15 cellular contexts compared by ENCODE assay signal in the genomic region with DNA sequence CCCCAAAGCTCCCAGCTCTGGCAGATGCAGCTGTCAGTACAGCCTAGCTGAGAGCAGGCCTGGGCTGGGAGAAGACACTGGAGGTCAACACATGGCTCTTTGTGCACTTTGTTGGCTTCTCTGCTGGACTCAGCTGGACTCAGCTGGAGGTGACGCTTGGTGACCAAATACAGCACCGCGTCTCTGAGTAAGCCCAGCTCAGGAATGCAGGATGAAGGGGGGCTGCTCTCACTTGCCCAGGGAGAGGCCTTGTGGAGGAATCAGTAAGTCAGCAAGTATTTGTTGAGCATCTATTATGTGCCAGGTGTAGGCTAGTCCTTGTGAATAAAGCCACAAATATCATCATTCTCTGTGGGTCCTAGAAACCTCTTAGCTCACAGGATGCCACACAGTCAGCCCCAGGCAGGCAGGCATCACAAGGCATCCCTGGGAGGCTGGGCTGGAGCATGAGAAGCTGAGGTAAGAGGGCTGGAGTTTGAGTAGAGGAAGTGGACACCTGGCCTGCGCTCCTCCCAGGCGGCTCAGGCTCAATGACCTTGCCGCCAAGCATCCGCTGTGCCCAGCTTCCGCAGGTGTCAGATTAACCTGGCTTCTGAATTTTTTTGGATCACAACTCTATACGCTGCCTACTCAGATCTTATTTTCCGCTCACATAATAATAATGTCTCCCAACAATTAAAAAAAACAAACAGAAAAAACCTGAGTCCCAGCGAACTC.
A peak's percentile ranks its signal among the peaks of the same experiment; 100 is the strongest.
DNase-seq lines count a peak whose midpoint lies in the region; ATAC-seq and TF ChIP-seq lines count a peak whose summit lies in the region.
"Had no signal": no experiment of that assay in that cellular context is flagged by ENCODE, and none has a peak within 500 bp of the region (broad histone marks: within the 10 kb centered on the region; RNA-seq: fewer than 3 reads in every experiment).

No MANE protein-coding gene starts in this region.

- no peaks in the 10 kb centered on the region for H3K27me3 ChIP-seq in AG04450 (ENCODE audit: control insufficient read depth, insufficient read depth, low read length)
- H3K27me3 ChIP-seq in vagina = no peaks in the 10 kb centered on the region

- no peaks in the 10 kb centered on the region for H3K27me3 Mint-ChIP-seq in HFFc6 (ENCODE audit: insufficient read depth)
- H3K27me3 Mint-ChIP-seq in chondrocyte (ENCODE audit: low read depth) = no peaks in the 10 kb centered on the region

- H3K36me3 Mint-ChIP-seq in HFFc6 (ENCODE audit: low read depth) (no peaks in the 10 kb centered on the region), chondrocyte (ENCODE audit: low read depth) (no peaks in the 10 kb centered on the region)
- H3K36me3 Mint-ChIP-seq: activated naive CD8-positive, alpha-beta T cell had no signal

- no peak for ATAC-seq in GM19463 (IDR thresholded peaks at IDR 0.05; ENCODE audit: unreplicated experiment)

- intact Hi-C loops in vagina (cut with DNase I) = no loop called here

- POLR2A ChIA-PET in AG04450 (lab: Yijun Ruan, JAX) = interaction anchor here (1.3 kb wide), 1 partner anchor 17 kb away, joined by 5 read pairs; no protein-coding TSS in a partner anchor

- no peak for DNase-seq in AG04450 (ENCODE audit: low read depth, low spot score)
- peak; percentile 79 for DNase-seq in HFFc6
- no peak for DNase-seq in chondrocyte (ENCODE audit: low spot score)
- peak; percentile 25 for DNase-seq in kidney glomerular epithelial cell (lab: John Stamatoyannopoulos, UW)
- no peak for DNase-seq in vagina (ENCODE audit: extremely low spot score in 2 of 2)
- no peak for DNase-seq in NCI-H510A (lab: John Stamatoyannopoulos, UW)
- no peak for DNase-seq in NOMO-1 (lab: John Stamatoyannopoulos, UW; ENCODE audit: unreplicated experiment in 2 of 2)
- DNase-seq: AML-193; dermis blood vessel endothelial cell; NCI-H1436; NCI-H774; stimulated activated CD4-positive, alpha-beta T cell treated with anti-CD3 and anti-CD28 coated beads, Interleukin-1b, Interleukin-23, amount 100 ng/mL, for 48 hours had no signal

- peak overlapping the region; percentile 65 for H3K27ac ChIP-seq in AG04450 (ENCODE audit: low read depth, low read length)
- H3K27ac ChIP-seq in vagina = no peak overlapping the region
- H3K27ac ChIP-seq: parathyroid adenoma had no signal

- H3K4me1 Mint-ChIP-seq in HFFc6 (ENCODE audit: low read depth) (peaks cover 17% of the 10 kb centered on the region), chondrocyte (ENCODE audit: low read depth) (peaks cover 33% of the 10 kb centered on the region)

- H3K9me3 Mint-ChIP-seq in HFFc6 (no peaks in the 10 kb centered on the region), chondrocyte (ENCODE audit: low read depth) (no peaks in the 10 kb centered on the region)

- H3K4me3 ChIP-seq in AG04450 (ENCODE audit: low read depth, low read length) (no peak overlapping the region), vagina (no peak overlapping the region)

- H3K4me3 Mint-ChIP-seq in HFFc6 (no peak overlapping the region), chondrocyte (ENCODE audit: unreplicated experiment) (no peak overlapping the region)
- H3K4me3 Mint-ChIP-seq: activated naive CD8-positive, alpha-beta T cell had no signal

- H3K9me3 ChIP-seq in AG04450 (ENCODE audit: control insufficient read depth, insufficient read depth, low read length) (no peaks in the 10 kb centered on the region), vagina (no peaks in the 10 kb centered on the region)

- TF ChIP-seq POLR2A in vagina (IDR thresholded peaks at IDR 0.05) = no peak

- no peaks in the 10 kb centered on the region for H3K36me3 ChIP-seq in vagina

- peak overlapping the region; percentile 88 for H3K27ac Mint-ChIP-seq in HFFc6
- H3K27ac Mint-ChIP-seq in chondrocyte (ENCODE audit: unreplicated experiment) = peak overlapping the region; percentile 41
- H3K27ac Mint-ChIP-seq: activated naive CD8-positive, alpha-beta T cell had no signal

- H3K4me1 ChIP-seq in vagina = no peaks in the 10 kb centered on the region
- H3K4me1 ChIP-seq: parathyroid adenoma had no signal

- CTCF ChIA-PET in AG04450 (lab: Charles Lee) = no interaction called here

- TF ChIP-seq CTCF in AG04450 (IDR thresholded peaks at IDR 0.05; ENCODE audit: low read depth, low read length) (no peak), HFFc6 (IDR thresholded peaks at IDR 0.05) (no peak), chondrocyte (IDR thresholded peaks at IDR 0.05) (no peak), vagina (IDR thresholded peaks at IDR 0.05) (no peak)

Comparison
In these comparisons a context has a peak if more than half of its experiments do, and no peak if none do; other contexts are left out.
1. DNase-seq: peak in HFFc6 (single experiment) and kidney glomerular epithelial cell (single experiment); none in AG04450 (single experiment), chondrocyte (single experiment), vagina (0 of 2), NCI-H510A (single experiment) and NOMO-1 (0 of 2).